Comparison of ENCODE assay signal across 15 cellular contexts in genomic region chr10:103216378-103216777, GRCh38. TPM values are rescaled to one million over a fixed set of nuclear protein-coding genes. Genes with fewer than 3 reads are reported as not detected.
"Had no signal": no experiment of that assay in that cellular context is flagged by ENCODE, and none has a peak within 500 bp of the region (broad histone marks: within the 10 kb centered on the region; RNA-seq: fewer than 3 reads in every experiment).

No MANE protein-coding gene starts in this region.

RNA-seq across cellular contexts. Expression of gene RPEL1, which starts 29.3 kb away (rescaled TPM):
- total RNA-seq: activated CD4-positive, alpha-beta T cell treated with anti-CD3 and anti-CD28 coated beads, Interleukin-2, amount 10 ng/mL, durations not matched to agents 24 days and 14 days; activated T-helper 1 cell treated with anti-CD3 and anti-CD28 coated beads, Interleukin-12 subunit alpha, Interleukin-12 subunit beta, Interleukin-2, Interleukin-4 antibody, amounts not matched to agents 30 ng/mL and 10 ng/mL and 1 ng/mL, durations not matched to agents 14 hours and 24 hours and 36 hours; adrenal gland; aorta; endothelial cell of umbilical vein; glomerular endothelial cell; left ventricle myocardium inferior; lung; naive thymus-derived CD8-positive, alpha-beta T cell; omental fat pad; skeletal muscle tissue; T-helper 17 cell; temporal lobe; tibial nerve; urinary bladder had no signal
- polyA plus RNA-seq: aorta; lung; naive thymus-derived CD8-positive, alpha-beta T cell had no signal
